ENCODE assay signal across 8 cellular contexts in genomic region chr1:151060241-151061011, GRCh38. TPM values are rescaled to one million over a fixed set of nuclear protein-coding genes. Genes with fewer than 3 reads are reported as not detected.
A peak's percentile ranks its signal among the peaks of the same experiment; 100 is the strongest.
DNase-seq lines count a peak whose midpoint lies in the region; ATAC-seq, FAIRE-seq and TF ChIP-seq lines count a peak whose summit lies in the region.

Gene MLLT11, plus strand, starts transcription at chr1:151060397. Its CDS starts 6,828 bp downstream, at chr1:151067225.

- H3K9me3 ChIP-seq in cardiac muscle cell (ENCODE audit: low read depth) = no peaks in the 10 kb centered on the region

- FAIRE-seq in H54 (lab: Jason Lieb, UNC) = no peak

- TF ChIP-seq POLR2A in H54 (IDR thresholded peaks at IDR 0.05; ENCODE audit: low read depth, low read length) = peak; percentile 58; the same call in 1 of the 2 replicates

- H3K36me3 ChIP-seq in cardiac muscle cell = peaks cover 3% of the 10 kb centered on the region

- DNase-seq in AG08395 (ENCODE audit: low spot score) (peak; percentile 57), H54 (ENCODE audit: insufficient read length, low spot score) (peak; percentile 54), NCI-H748 treated with DMSO at 0.1 percent for 48 hours (lab: John Stamatoyannopoulos, UW) (peak; percentile 78), amniotic stem cell (lab: John Stamatoyannopoulos, UW) (peak; percentile 41), cardiac muscle cell (ENCODE audit: low read depth in 1 of 2, low spot score in 1 of 2) (peak; percentile 60 to 88), occipital lobe (lab: John Stamatoyannopoulos, UW) (peak; percentile 57)

- no peaks in the 10 kb centered on the region for H3K27me3 ChIP-seq in cardiac muscle cell

- peak within 1 kb of the TSS; percentile 82 for H3K27ac ChIP-seq in cardiac muscle cell

- TF ChIP-seq CTCF in cardiac muscle cell (IDR thresholded peaks at IDR 0.05; ENCODE audit: low read depth, low read length) = no peak

- H3K4me3 ChIP-seq in cardiac muscle cell = peak within 1 kb of the TSS; percentile 79

- ATAC-seq in GM19351 (IDR thresholded peaks at IDR 0.05; ENCODE audit: unreplicated experiment) (no peak), HG03280 (IDR thresholded peaks at IDR 0.05; ENCODE audit: unreplicated experiment) (no peak)

- peaks cover 8% of the 10 kb centered on the region for H3K4me1 ChIP-seq in cardiac muscle cell (ENCODE audit: low read depth)

RNA-seq across cellular contexts. Expression of gene MLLT11, which starts in this region (rescaled TPM):
- total RNA-seq in cardiac muscle cell = 15.1 and 30.1 TPM in 2 replicates
- 54.5 and 91.6 TPM in 2 replicates for polyA plus RNA-seq in cardiac muscle cell
- 77.2 TPM for total RNA-seq in occipital lobe
